Comparison of ENCODE assay signal across 19 cellular contexts in the genomic region with DNA sequence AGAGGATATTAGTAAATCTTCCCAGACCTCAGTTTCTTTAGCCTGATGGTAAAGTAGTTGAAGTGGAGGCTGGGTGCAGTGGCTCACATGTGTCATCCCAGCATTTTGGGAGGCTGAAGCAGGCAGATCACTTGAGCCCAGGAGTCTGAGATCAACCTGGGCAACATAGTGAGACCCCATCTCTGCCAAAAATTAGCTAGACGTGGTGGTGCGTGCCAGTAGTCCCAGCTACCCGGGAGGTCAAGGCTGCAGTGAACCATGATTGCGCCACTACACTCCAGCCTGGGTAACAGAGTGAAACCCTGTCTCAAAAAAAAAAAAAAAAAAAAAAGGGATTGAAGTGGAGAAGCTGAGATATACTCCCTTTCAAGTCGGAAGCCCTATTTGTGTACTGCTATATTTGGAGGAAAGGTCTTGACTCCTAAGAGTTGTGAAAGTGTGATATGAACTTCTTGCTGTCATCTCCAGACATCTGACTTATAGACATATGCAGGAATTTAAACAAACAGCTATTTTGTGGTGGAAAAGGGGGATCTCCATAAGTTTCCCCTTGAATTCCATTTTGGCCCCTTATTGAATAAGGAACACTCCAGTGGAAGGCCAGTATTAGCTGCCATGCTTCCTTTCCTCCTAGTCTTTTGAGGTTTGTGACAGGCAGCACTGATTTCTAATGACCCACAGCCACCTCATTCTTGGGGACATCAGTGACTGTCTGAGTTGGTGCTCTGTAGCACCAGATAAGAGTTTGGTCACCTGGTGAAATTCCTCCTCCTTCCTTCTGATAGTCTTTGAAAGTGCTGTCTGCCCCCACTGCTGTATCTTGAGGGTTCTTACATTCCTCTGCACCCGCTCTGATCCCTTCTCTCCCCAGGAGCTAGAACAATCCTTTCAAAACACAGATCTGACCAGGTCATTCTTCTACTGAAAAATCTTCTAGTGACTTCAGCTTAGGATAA. TPM values are rescaled to one million over a fixed set of nuclear protein-coding genes. Genes with fewer than 3 reads are reported as not detected.
A peak's percentile ranks its signal among the peaks of the same experiment; 100 is the strongest.
DNase-seq lines count a peak whose midpoint lies in the region; ATAC-seq, FAIRE-seq and TF ChIP-seq lines count a peak whose summit lies in the region.
"Had no signal": no experiment of that assay in that cellular context is flagged by ENCODE, and none has a peak within 500 bp of the region (broad histone marks: within the 10 kb centered on the region; RNA-seq: fewer than 3 reads in every experiment).

No MANE protein-coding gene starts in this region.

- no peak for DNase-seq in activated T-cell treated with anti-CD3 and anti-CD28 coated beads, Interleukin-2, amount 50 U/mL, for 24 hours
- DNase-seq in activated T-cell treated with anti-CD3 and anti-CD28 coated beads for 4 hours (no peak), HFFc6 (no peak), K562 (ENCODE audit: extremely low read depth in 1 of 4, low spot score in 3 of 4) (no peak), naive B cell (no peak), SW480 (ENCODE audit: low spot score) (no peak)
- DNase-seq in stimulated activated CD4-positive, alpha-beta T cell treated with anti-CD3 and anti-CD28 coated beads, Interleukin-12 subunit alpha, Interleukin-12 subunit beta, amount 100 ng/mL, for 4 hours: no peak
- DNase-seq: ACHN; activated CD4-positive, alpha-beta T cell treated with anti-CD3 and anti-CD28 coated beads, Interleukin-2, amount 50 U/mL, for 4 hours; foreskin melanocyte; NCI-H1694; NCI-H774; occipital lobe; retina; SHP77; spleen had no signal

- TF ChIP-seq RAD21 in K562 (CRISPR knock-in tag; conservative IDR thresholded peaks at IDR 0.05 in 1 of 2, IDR thresholded peaks at IDR 0.05 in 1 of 2): no peak

- H3K4me1 ChIP-seq in K562 (replicated peaks in 1 of 2; ENCODE audit: control insufficient read depth in 2 of 2, insufficient read depth in 2 of 2, low read length in 2 of 2): peaks cover 0 to under 1% of the 10 kb centered on the region in 2 experiments; a peak in 1 of 5 replicates

- FAIRE-seq in K562 (lab: Jason Lieb, UNC): no peak
- FAIRE-seq: urothelium cell line had no signal

- H3K9ac ChIP-seq in K562 (ENCODE audit: insufficient read depth in 1 of 2, low read depth in 2 of 2, low read length in 2 of 2): no peak overlapping the region

- in situ Hi-C loops in K562 (cut with MboI): no loop called here

- H3K9me1 ChIP-seq in K562 (ENCODE audit: control insufficient read depth, insufficient read depth, low read length): no peaks in the 10 kb centered on the region

- H3K79me2 ChIP-seq in K562 (ENCODE audit: control insufficient read depth, insufficient read depth, low read length): no peaks in the 10 kb centered on the region

- no peak overlapping the region for H3K4me3 Mint-ChIP-seq in activated T-cell treated with anti-CD3 and anti-CD28 coated beads, Interleukin-2, amount 50 U/mL, for 24 hours
- no peak overlapping the region; the same call in 1 of the 2 replicates for H3K4me3 Mint-ChIP-seq in HFFc6
- peak overlapping the region in 2 of 8 donors; percentile 39 to 51 for H3K4me3 Mint-ChIP-seq in naive B cell
- H3K4me3 Mint-ChIP-seq: dendritic cell treated with granulocyte-macrophage colony-stimulating factor and Interleukin-4, amounts not matched to agents 40 ng/mL and 50 ng/mL, for 4 days had no signal

- POLR2A ChIA-PET in K562 (lab: Yijun Ruan, JAX): no interaction called here

- CTCF ChIA-PET in K562 (lab: Yijun Ruan, JAX; ENCODE audit: low intra/inter-chr PET ratio): no interaction called here

- H3K9me3 Mint-ChIP-seq in activated T-cell treated with anti-CD3 and anti-CD28 coated beads, Interleukin-2, amount 50 U/mL, for 24 hours: no peaks in the 10 kb centered on the region
- H3K9me3 Mint-ChIP-seq in HFFc6 (peaks cover 28% of the 10 kb centered on the region), naive B cell (no peaks in the 10 kb centered on the region)
- H3K9me3 Mint-ChIP-seq: dendritic cell treated with granulocyte-macrophage colony-stimulating factor and Interleukin-4, amounts not matched to agents 40 ng/mL and 50 ng/mL, for 4 days had no signal

- no peak for TF ChIP-seq POLR2A in K562 (conservative IDR thresholded peaks at IDR 0.05)

- H3K4me2 ChIP-seq in K562 (ENCODE audit: insufficient read depth, low read length): no peak overlapping the region

- no peak overlapping the region for H2AFZ ChIP-seq in K562 (ENCODE audit: low read depth, low read length)

- no peak overlapping the region for H3K4me3 ChIP-seq in K562
- H3K4me3 ChIP-seq: spleen had no signal

- WGBS in K562 (ENCODE audit: insufficient coverage, low coverage, missing lambda C conversion rate): 1% methylated on average over 5 of the region's 6 CpGs

- peak overlapping the region; percentile 45 for H3K27ac Mint-ChIP-seq in activated T-cell treated with anti-CD3 and anti-CD28 coated beads, Interleukin-2, amount 50 U/mL, for 24 hours
- H3K27ac Mint-ChIP-seq in HFFc6: peak overlapping the region; percentile 57
- peak overlapping the region in 4 of 6 donors; percentile 21 to 84 (median 40) for H3K27ac Mint-ChIP-seq in naive B cell
- H3K27ac Mint-ChIP-seq: dendritic cell treated with granulocyte-macrophage colony-stimulating factor and Interleukin-4, amounts not matched to agents 40 ng/mL and 50 ng/mL, for 4 days had no signal

- peaks cover 9 to 20% of the 10 kb centered on the region in 2 experiments; a peak in 4 of 5 replicates for H3K27me3 ChIP-seq in K562 (ENCODE audit: control insufficient read depth in 2 of 2, insufficient read depth in 2 of 2, low read length in 2 of 2)
- H3K27me3 ChIP-seq: spleen had no signal

- H3K4me1 Mint-ChIP-seq in activated T-cell treated with anti-CD3 and anti-CD28 coated beads, Interleukin-2, amount 50 U/mL, for 24 hours (ENCODE audit: low read depth): peaks cover 87% of the 10 kb centered on the region
- H3K4me1 Mint-ChIP-seq in HFFc6 (ENCODE audit: low read depth) (peaks cover 79% of the 10 kb centered on the region), naive B cell (peaks cover 48 to 90% (median 73%) of the 10 kb centered on the region in 3 donors)

- no peak overlapping the region for H3K27ac ChIP-seq in K562 (ENCODE audit: extremely low read depth, low read depth, low read length)

- H3K9me3 ChIP-seq in K562 (replicated peaks; ENCODE audit: control insufficient read depth, insufficient read depth, low read depth, low read length): no peaks in the 10 kb centered on the region
- H3K9me3 ChIP-seq: spleen had no signal

- BruUV-seq in K562 (replicated peaks; lab: Mats Ljungman, UMichigan): no TSS peak

- TF ChIP-seq EP300 in K562 (IDR thresholded peaks at IDR 0.05; ENCODE audit: low read length): no peak

- no peaks in the 10 kb centered on the region; the same call in 1 of the 2 replicates for H4K20me1 ChIP-seq in K562 (replicated peaks; ENCODE audit: control insufficient read depth, insufficient read depth, low read length)

- intact Hi-C loops in K562 (cut with micrococcal nuclease): no loop called here

- peaks cover 56% of the 10 kb centered on the region for H3K36me3 Mint-ChIP-seq in activated T-cell treated with anti-CD3 and anti-CD28 coated beads, Interleukin-2, amount 50 U/mL, for 24 hours (ENCODE audit: low read depth)
- H3K36me3 Mint-ChIP-seq in HFFc6 (ENCODE audit: low read depth) (peaks cover 54% of the 10 kb centered on the region), naive B cell (peaks cover 0 to 5% of the 10 kb centered on the region in 2 donors)

- TF ChIP-seq CTCF in HFFc6 (IDR thresholded peaks at IDR 0.05) (no peak), K562 (IDR thresholded peaks at IDR 0.05 in 2 of 3, conservative IDR thresholded peaks at IDR 0.05 in 1 of 3; ENCODE audit: insufficient read depth in 2 of 3, low read depth in 1 of 3, low read length in 3 of 3) (no peak)

- no peaks in the 10 kb centered on the region for H3K36me3 ChIP-seq in K562 (ENCODE audit: control insufficient read depth, insufficient read depth, low read length)

- H3K27me3 Mint-ChIP-seq in activated T-cell treated with anti-CD3 and anti-CD28 coated beads, Interleukin-2, amount 50 U/mL, for 24 hours: no peaks in the 10 kb centered on the region
- peaks cover 3% of the 10 kb centered on the region for H3K27me3 Mint-ChIP-seq in HFFc6 (ENCODE audit: insufficient read depth)
- H3K27me3 Mint-ChIP-seq in naive B cell: no peaks in the 10 kb centered on the region
- H3K27me3 Mint-ChIP-seq: dendritic cell treated with granulocyte-macrophage colony-stimulating factor and Interleukin-4, amounts not matched to agents 40 ng/mL and 50 ng/mL, for 4 days had no signal

- ATAC-seq in K562 (no peak; the same call in 2 of the 3 replicates), naive B cell (ENCODE audit: low read depth in 2 of 2) (no peak), HG02588 (IDR thresholded peaks at IDR 0.05; ENCODE audit: unreplicated experiment) (no peak)

TF ChIP-seq in K562, 482 proteins besides CTCF, POLR2A, EP300 and RAD21 (continues in another document):
- TF ChIP-seq DPF2 (IDR thresholded peaks at IDR 0.05): no peak
- peak; percentile 70 for TF ChIP-seq CBFA2T3 (IDR thresholded peaks at IDR 0.05)
- TF ChIP-seq CCAR2 (IDR thresholded peaks at IDR 0.05; ENCODE audit: low read depth, low read length): no peak
- peak; percentile 49 for TF ChIP-seq CBFA2T2 (conservative IDR thresholded peaks at IDR 0.05)
- TF ChIP-seq TEAD4 (IDR thresholded peaks at IDR 0.05; ENCODE audit: low read length): 0 out of 2 replicates have a peak, but pooled peaks have one; percentile 26
- TF ChIP-seq TEAD4 (CRISPR knock-in tag; IDR thresholded peaks at IDR 0.05; ENCODE audit: borderline replicate concordance): no peak
- TF ChIP-seq KDM1A (IDR thresholded peaks at IDR 0.05): peak; percentile 21 to 30; a peak in 2 of 4 replicates

RNA-seq across cellular contexts. Expression of a gene that starts 7.4 kb away (rescaled TPM):
- 10 to 100 TPM; 54.5 to 80.7 (median 71.9) TPM for total RNA-seq in HFFc6 (2021; fragmentation: NEBNext Ultra II Directional; extraction: Animal tissue kit (Norgen Biotek cat#: 25700))
- 2.0 and 2.1 TPM in 2 replicates for total RNA-seq in K562 (2011; cell fraction: chromatin; rRNA removed; ENCODE audit: low replicate concordance)
- 0.79 and 1.0 TPM in 2 replicates for total RNA-seq in K562 (2011; cell fraction: nucleolus; rRNA removed)
- 1.1 and 1.7 TPM in 2 replicates for total RNA-seq in K562 (2011; cell fraction: nucleoplasm; rRNA removed)
- total RNA-seq in K562 (2014; rRNA removed): 2.0 and 3.3 TPM in 2 replicates
- total RNA-seq in K562 (2014; rRNA removed; fragmentation: Illumina TruSeq; extraction: Trizol): 3.2 TPM in 2 replicates
- 2.9 and 3.8 TPM in 2 replicates for total RNA-seq in K562 (2015; rRNA removed; fragmentation: Illumina TruSeq; extraction: Trizol)
- 5.5 and 6.3 TPM in 2 replicates for total RNA-seq in K562 (2021)
- 0.70 and 1.5 TPM in 2 replicates for polyA plus RNA-seq in K562 (2011; rRNA removed)
- polyA plus RNA-seq in K562 (2011; cell fraction: cytosol; rRNA removed): 0.80 and 2.0 TPM in 2 replicates
- 0.25 and 1.3 TPM in 2 replicates for polyA plus RNA-seq in K562 (2011; cell fraction: nucleus; rRNA removed)
- polyA plus RNA-seq in K562 (2012): 4.1 and 5.0 TPM in 2 replicates
- 4.7 and 5.1 TPM in 2 replicates for polyA plus RNA-seq in K562 (2014; fragmentation: Illumina TruSeq; extraction: Trizol)
- polyA plus RNA-seq in K562 (2014; fragmentation: Nextera tagmentation; extraction: Ambion mirVana): 1 to 10 TPM; 1.6 to 1.7 TPM
- polyA plus RNA-seq in K562 (2014; rRNA removed): 2.9 and 3.1 TPM in 2 replicates
- polyA minus RNA-seq in K562 (2011; rRNA and poly(A)+ RNA removed): 0.75 and 1.1 TPM in 2 replicates
- polyA minus RNA-seq in K562 (2011; cell fraction: cytosol; rRNA and poly(A)+ RNA removed): 1.5 and 2.0 TPM in 2 replicates
- polyA minus RNA-seq in K562 (2011; cell fraction: nucleus; rRNA and poly(A)+ RNA removed): 0.67 and 0.81 TPM in 2 replicates
- polyA plus RNA-seq in naive B cell (ENCODE audit: low read depth in 6 of 6): 10 to 100 TPM; 12.1 to 20.9 (median 14.8) TPM

Comparison
In these comparisons a context has a peak if more than half of its experiments do, and no peak if none do; other contexts are left out.
1. RNA of a gene that starts 7.4 kb away (total RNA-seq): 54.5 to 80.7 TPM in HFFc6; 0.79 to 6.3 TPM in K562; every median in the first group is over 4 times any median in the second.
2. Peak in every context shown above with its lines, with median percentiles within 50 percentile points of each other: H3K27ac Mint-ChIP-seq.